28 cellular contexts compared by ENCODE assay signal in the genomic region with DNA sequence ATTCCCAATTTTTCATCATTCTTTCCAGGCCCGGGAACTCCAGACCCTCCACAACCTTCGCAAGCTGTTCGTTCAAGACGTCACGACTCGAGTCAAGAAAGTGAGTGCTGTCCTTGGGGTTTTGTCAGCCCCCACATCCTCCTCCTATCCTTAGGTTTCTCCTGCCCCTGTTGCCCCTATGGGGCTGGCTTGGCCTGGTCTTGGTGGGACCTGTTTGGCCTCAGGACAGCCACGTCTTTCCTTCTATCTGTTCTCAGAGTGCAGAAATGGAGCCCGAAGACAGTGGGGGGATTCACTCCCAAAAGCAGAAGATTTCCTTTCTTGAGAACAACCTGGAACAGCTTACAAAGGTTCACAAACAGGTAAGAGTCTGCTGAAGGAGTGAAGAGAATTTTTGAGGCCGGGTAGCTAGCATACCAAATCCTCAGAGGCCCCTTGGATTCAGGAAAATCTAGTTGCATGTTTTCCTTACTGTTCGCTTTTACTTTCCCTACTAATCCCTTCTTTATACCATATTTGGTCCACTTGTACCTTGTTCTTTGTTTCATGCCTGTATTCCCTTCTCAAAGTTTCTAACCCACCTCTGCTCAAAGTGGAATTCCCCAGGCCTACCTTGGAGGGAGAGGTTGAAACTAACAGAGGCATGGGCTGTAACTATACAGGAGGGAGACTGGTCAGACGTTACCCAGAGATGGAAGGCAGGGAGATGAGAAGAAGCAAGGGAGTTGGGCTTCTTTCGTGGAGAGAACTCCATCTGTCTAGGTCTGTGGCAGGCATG.
"Had no signal": no experiment of that assay in that cellular context is flagged by ENCODE, and none has a peak within 500 bp of the region (broad histone marks: within the 10 kb centered on the region; RNA-seq: fewer than 3 reads in every experiment).

No MANE protein-coding gene starts in this region.

- DNase-seq: colonic mucosa; cortex of kidney; dermis blood vessel endothelial cell; dorsolateral prefrontal cortex; effector CD4-positive, alpha-beta T cell; effector CD8-positive, alpha-beta T cell; effector memory CD4-positive, alpha-beta T cell; effector memory CD8-positive, alpha-beta T cell; endodermal cell; erythroblast; esophagus squamous epithelium; foreskin fibroblast; foreskin keratinocyte; foreskin melanocyte; gastrocnemius medialis; glutamatergic neuron; head of caudate nucleus; heart left ventricle; heart right ventricle had no signal

- H3K27me3 ChIP-seq: colonic mucosa, dorsolateral prefrontal cortex, esophagus muscularis mucosa, gastrocnemius medialis, gastroesophageal sphincter had no signal

- H3K9me3 ChIP-seq: colonic mucosa, esophagus muscularis mucosa, esophagus squamous epithelium, gastrocnemius medialis, gastroesophageal sphincter, heart left ventricle, heart right ventricle had no signal

- H3K4me1 ChIP-seq: colonic mucosa, esophagus squamous epithelium, foreskin keratinocyte, gastrocnemius medialis, gastroesophageal sphincter, heart right ventricle had no signal

- H3K27ac ChIP-seq: colonic mucosa, coronary artery, epithelial cell of prostate, esophagus muscularis mucosa, esophagus squamous epithelium, foreskin keratinocyte, gastrocnemius medialis, gastroesophageal sphincter, heart left ventricle, heart right ventricle had no signal

- H3K4me3 ChIP-seq: colonic mucosa, coronary artery, dorsolateral prefrontal cortex, esophagus muscularis mucosa, esophagus squamous epithelium, gastrocnemius medialis, gastroesophageal sphincter, heart left ventricle, heart right ventricle had no signal

- H3K36me3 ChIP-seq: colonic mucosa, esophagus squamous epithelium, gastrocnemius medialis, heart left ventricle, heart right ventricle had no signal

- FAIRE-seq: colon, endometrium, endothelial cell of umbilical vein, frontal cortex had no signal

- ATAC-seq: effector memory CD8-positive, alpha-beta T cell; esophagus mucosa; foreskin keratinocyte; gastrocnemius medialis; gastroesophageal sphincter; heart left ventricle; heart right ventricle had no signal
